ENCODE assay signal across 1 cellular context in genomic region chr19:13764821-13765394, GRCh38.
A peak's percentile ranks its signal among the peaks of the same experiment; 100 is the strongest.
TF ChIP-seq lines count a peak whose summit lies in the region.

No MANE protein-coding gene starts in this region.

TF ChIP-seq in HepG2, 621 proteins besides CTCF, POLR2A, EP300 and RAD21 (continued from another document):
- TF ChIP-seq AFF4 (CRISPR knock-in tag; IDR thresholded peaks at IDR 0.05) = no peak
- no peak for TF ChIP-seq EEA1 (CRISPR knock-in tag; IDR thresholded peaks at IDR 0.05; ENCODE audit: borderline replicate concordance)
- no peak for TF ChIP-seq CSRNP2 (CRISPR knock-in tag; conservative IDR thresholded peaks at IDR 0.05; ENCODE audit: low read depth)
- TF ChIP-seq ZBTB8A (CRISPR knock-in tag; IDR thresholded peaks at IDR 0.05; ENCODE audit: borderline replicate concordance, low read depth) = no peak
- TF ChIP-seq ZNF704 (CRISPR knock-in tag; IDR thresholded peaks at IDR 0.05; ENCODE audit: borderline replicate concordance) = no peak
- no peak for TF ChIP-seq NCOA1 (CRISPR knock-in tag; IDR thresholded peaks at IDR 0.05)
- TF ChIP-seq NRL (CRISPR knock-in tag; IDR thresholded peaks at IDR 0.05; ENCODE audit: borderline replicate concordance) = no peak
- TF ChIP-seq IRF9 (CRISPR knock-in tag; IDR thresholded peaks at IDR 0.05; ENCODE audit: borderline replicate concordance) = no peak
- TF ChIP-seq ELF3 (CRISPR knock-in tag; IDR thresholded peaks at IDR 0.05) = no peak
- TF ChIP-seq MIXL1 (CRISPR knock-in tag; IDR thresholded peaks at IDR 0.05) = no peak
- no peak for TF ChIP-seq ZNF335 (CRISPR knock-in tag; IDR thresholded peaks at IDR 0.05)
- TF ChIP-seq ZNF546 (CRISPR knock-in tag; conservative IDR thresholded peaks at IDR 0.05) = no peak
- peak; percentile 86 for TF ChIP-seq ZNF441 (CRISPR knock-in tag; IDR thresholded peaks at IDR 0.05; ENCODE audit: borderline replicate concordance)
- peak; percentile 13; the same call in 1 of the 2 replicates for TF ChIP-seq ZNF574 (CRISPR knock-in tag; IDR thresholded peaks at IDR 0.05)
- no peak for TF ChIP-seq REL (CRISPR knock-in tag; conservative IDR thresholded peaks at IDR 0.05)
- no peak for TF ChIP-seq THAP8 (CRISPR knock-in tag; IDR thresholded peaks at IDR 0.05; ENCODE audit: borderline replicate concordance)
- TF ChIP-seq RXRA (CRISPR knock-in tag; IDR thresholded peaks at IDR 0.05) = no peak
- TF ChIP-seq RNF219 (CRISPR knock-in tag; IDR thresholded peaks at IDR 0.05) = no peak
- no peak for TF ChIP-seq DR1 (CRISPR knock-in tag; IDR thresholded peaks at IDR 0.05)
- TF ChIP-seq TOPORS (CRISPR knock-in tag; IDR thresholded peaks at IDR 0.05) = 0 out of 2 replicates have a peak, but pooled peaks have one; percentile 28
- TF ChIP-seq WIZ (CRISPR knock-in tag; IDR thresholded peaks at IDR 0.05) = no peak
- no peak for TF ChIP-seq PAF1 (CRISPR knock-in tag; IDR thresholded peaks at IDR 0.05)
- no peak for TF ChIP-seq ZIK1 (CRISPR knock-in tag; IDR thresholded peaks at IDR 0.05; ENCODE audit: borderline replicate concordance, low read depth)
- no peak for TF ChIP-seq ZNF75D (CRISPR knock-in tag; IDR thresholded peaks at IDR 0.05; ENCODE audit: borderline replicate concordance)
- peak; percentile 19; the same call in 1 of the 2 replicates for TF ChIP-seq RFXAP (CRISPR knock-in tag; IDR thresholded peaks at IDR 0.05; ENCODE audit: borderline replicate concordance)
- no peak for TF ChIP-seq NBN (conservative IDR thresholded peaks at IDR 0.05)
- no peak for TF ChIP-seq TOE1 (CRISPR knock-in tag; IDR thresholded peaks at IDR 0.05)
- TF ChIP-seq ZNF557 (CRISPR knock-in tag; IDR thresholded peaks at IDR 0.05) = no peak
- no peak for TF ChIP-seq SETDB1 (CRISPR knock-in tag; IDR thresholded peaks at IDR 0.05; ENCODE audit: borderline replicate concordance)
- no peak for TF ChIP-seq ZNF7 (CRISPR knock-in tag; IDR thresholded peaks at IDR 0.05)
- TF ChIP-seq RARA (CRISPR knock-in tag; IDR thresholded peaks at IDR 0.05) = no peak
- TF ChIP-seq REPIN1 (CRISPR knock-in tag; IDR thresholded peaks at IDR 0.05; ENCODE audit: borderline replicate concordance, low read depth) = no peak
- no peak for TF ChIP-seq MEIS1 (CRISPR knock-in tag; IDR thresholded peaks at IDR 0.05; ENCODE audit: borderline replicate concordance)
- TF ChIP-seq TCF7 (IDR thresholded peaks at IDR 0.05; ENCODE audit: low read depth) = no peak
- no peak for TF ChIP-seq ZBTB39 (CRISPR knock-in tag; IDR thresholded peaks at IDR 0.05)
- TF ChIP-seq KDM2A (CRISPR knock-in tag; IDR thresholded peaks at IDR 0.05; ENCODE audit: borderline replicate concordance, low read depth) = no peak
- no peak for TF ChIP-seq CENPBD1 (CRISPR knock-in tag; IDR thresholded peaks at IDR 0.05; ENCODE audit: borderline replicate concordance, low read depth)
- TF ChIP-seq ZNF414 (CRISPR knock-in tag; IDR thresholded peaks at IDR 0.05) = no peak
